Comparison of ENCODE assay signal across 21 cellular contexts in genomic region chr10:1403508-1404230, GRCh38.
DNase-seq lines count a peak whose midpoint lies in the region; ATAC-seq and TF ChIP-seq lines count a peak whose summit lies in the region.
"Had no signal": no experiment of that assay in that cellular context is flagged by ENCODE, and none has a peak within 500 bp of the region (broad histone marks: within the 10 kb centered on the region; RNA-seq: fewer than 3 reads in every experiment).

No MANE protein-coding gene starts in this region.

- no peaks in the 10 kb centered on the region for H3K36me3 Mint-ChIP-seq in activated CD8-positive, alpha-beta T cell treated with anti-CD3 and anti-CD28 coated beads for 36 hours (ENCODE audit: low read depth)
- H3K36me3 Mint-ChIP-seq: stimulated activated naive B cell treated with anti-CD40 and anti-IgM and Interleukin-4, amounts not matched to agents 10 μg/mL and 1 μg/mL and 100 μg/mL, for 72 hours had no signal

- no peaks in the 10 kb centered on the region for H3K4me1 Mint-ChIP-seq in activated CD8-positive, alpha-beta T cell treated with anti-CD3 and anti-CD28 coated beads for 36 hours (ENCODE audit: low read depth)
- H3K4me1 Mint-ChIP-seq: stimulated activated naive B cell treated with anti-CD40 and anti-IgM and Interleukin-4, amounts not matched to agents 10 μg/mL and 1 μg/mL and 100 μg/mL, for 72 hours had no signal

- no peak overlapping the region for H3K27ac Mint-ChIP-seq in activated CD8-positive, alpha-beta T cell treated with anti-CD3 and anti-CD28 coated beads for 36 hours
- H3K27ac Mint-ChIP-seq: activated T-cell treated with anti-CD3 and anti-CD28 coated beads, Interleukin-2, amount 50 U/mL, for 24 hours; CD4-positive, alpha-beta T cell; stimulated activated naive B cell treated with anti-CD40 and anti-IgM and Interleukin-4, amounts not matched to agents 10 μg/mL and 1 μg/mL and 100 μg/mL, for 72 hours had no signal

- H3K27me3 ChIP-seq in BE2C: no peaks in the 10 kb centered on the region
- H3K27me3 ChIP-seq: colonic mucosa had no signal

- intact Hi-C loops in activated CD8-positive, alpha-beta T cell treated with anti-CD3 and anti-CD28 coated beads for 36 hours (cut with micrococcal nuclease): no loop called here

- no peaks in the 10 kb centered on the region for H3K4me1 ChIP-seq in BE2C
- H3K4me1 ChIP-seq: colonic mucosa, tibial artery had no signal

- peaks cover 2% of the 10 kb centered on the region for H3K27me3 Mint-ChIP-seq in activated CD8-positive, alpha-beta T cell treated with anti-CD3 and anti-CD28 coated beads for 36 hours
- H3K27me3 Mint-ChIP-seq: activated T-cell treated with anti-CD3 and anti-CD28 coated beads, Interleukin-2, amount 50 U/mL, for 24 hours had no signal

- no peak overlapping the region for H3K4me3 Mint-ChIP-seq in activated CD8-positive, alpha-beta T cell treated with anti-CD3 and anti-CD28 coated beads for 36 hours
- H3K4me3 Mint-ChIP-seq: activated T-cell treated with anti-CD3 and anti-CD28 coated beads, Interleukin-2, amount 50 U/mL, for 24 hours; CD4-positive, alpha-beta T cell; stimulated activated naive B cell treated with anti-CD40 and anti-IgM and Interleukin-4, amounts not matched to agents 10 μg/mL and 1 μg/mL and 100 μg/mL, for 72 hours had no signal

- H3K9me3 ChIP-seq in BE2C: no peaks in the 10 kb centered on the region
- H3K9me3 ChIP-seq: colonic mucosa, tibial artery had no signal

- H3K9me3 Mint-ChIP-seq in activated CD8-positive, alpha-beta T cell treated with anti-CD3 and anti-CD28 coated beads for 36 hours: no peaks in the 10 kb centered on the region
- H3K9me3 Mint-ChIP-seq: activated T-cell treated with anti-CD3 and anti-CD28 coated beads, Interleukin-2, amount 50 U/mL, for 24 hours; CD4-positive, alpha-beta T cell; stimulated activated naive B cell treated with anti-CD40 and anti-IgM and Interleukin-4, amounts not matched to agents 10 μg/mL and 1 μg/mL and 100 μg/mL, for 72 hours had no signal

- CTCF ChIA-PET in activated CD8-positive, alpha-beta T cell treated with anti-CD3 and anti-CD28 coated beads for 36 hours (lab: Charles Lee): interaction anchor here (0.9 kb wide), 1 partner anchor 18 kb away, joined by 3 read pairs; no protein-coding TSS in a partner anchor

- ATAC-seq in activated CD8-positive, alpha-beta T cell treated with anti-CD3 and anti-CD28 coated beads for 36 hours: no peak
- ATAC-seq: left colon; stimulated activated naive B cell treated with anti-CD40 and anti-IgM and Interleukin-4, amounts not matched to agents 10 μg/mL and 1 μg/mL and 100 μg/mL, for 72 hours had no signal

- no peaks in the 10 kb centered on the region for H3K36me3 ChIP-seq in BE2C
- H3K36me3 ChIP-seq: colonic mucosa, tibial artery had no signal

- no peak overlapping the region for H3K4me3 ChIP-seq in BE2C (ENCODE audit: low read depth, low read length)
- H3K4me3 ChIP-seq: colonic mucosa, tibial artery had no signal

- DNase-seq in BE2C: peak; percentile 25
- peak; percentile 34 for DNase-seq in activated CD8-positive, alpha-beta memory T cell treated with anti-CD3 and anti-CD28 coated beads, Interleukin-2, amount 50 U/mL, for 48 hours
- peak; percentile 69 for DNase-seq in mesenteric fat pad (ENCODE audit: low spot score)
- no peak for DNase-seq in NCI-H2171 treated with DMSO at 0.1 percent for 48 hours (lab: John Stamatoyannopoulos, UW)
- DNase-seq in activated CD8-positive, alpha-beta T cell treated with anti-CD3 and anti-CD28 coated beads for 36 hours: no peak
- DNase-seq in activated CD4-positive, alpha-beta T cell treated with anti-CD3 and anti-CD28 coated beads for 4 hours: no peak
- no peak for DNase-seq in NCI-H146 treated with DMSO at 0.1 percent for 48 hours (lab: John Stamatoyannopoulos, UW; ENCODE audit: unreplicated experiment)
- DNase-seq: activated CD4-positive, alpha-beta T cell treated with anti-CD3 and anti-CD28 coated beads for 48 hours; activated naive CD4-positive, alpha-beta T cell treated with anti-CD3 and anti-CD28 coated beads, Interleukin-2, amount 50 U/mL, for 16 hours; activated T-cell treated with anti-CD3 and anti-CD28 coated beads, Interleukin-2, amount 50 U/mL, for 24 hours; CD4-positive, alpha-beta T cell; colonic mucosa; DMS53; hypothalamus; left colon; midbrain; NCI-H1436 treated with DMSO at 0.1 percent for 48 hours; NCI-H2227 treated with DMSO at 0.1 percent for 48 hours; stimulated activated naive B cell treated with anti-CD40 and anti-IgM and Interleukin-4, amounts not matched to agents 10 μg/mL and 1 μg/mL and 100 μg/mL, for 72 hours had no signal

- TF ChIP-seq CTCF in BE2C (IDR thresholded peaks at IDR 0.05; ENCODE audit: low read depth, low read length) (peak; percentile 34), GM12874 (IDR thresholded peaks at IDR 0.05; ENCODE audit: insufficient read depth, low read depth, low read length) (peak; percentile 12; the same call in 1 of the 2 replicates)
- no peak for TF ChIP-seq CTCF in activated CD8-positive, alpha-beta T cell treated with anti-CD3 and anti-CD28 coated beads for 36 hours (IDR thresholded peaks at IDR 0.05)

- POLR2A ChIA-PET in activated CD8-positive, alpha-beta T cell treated with anti-CD3 and anti-CD28 coated beads for 36 hours (lab: Charles Lee): no interaction called here

Comparison
In these comparisons a context has a peak if more than half of its experiments do, and no peak if none do; other contexts are left out.
1. DNase-seq: peak in BE2C (single experiment), activated CD8-positive, alpha-beta memory T cell treated with anti-CD3 and anti-CD28 coated beads, Interleukin-2, amount 50 U/mL, for 48 hours (single experiment) and mesenteric fat pad (single experiment); none in NCI-H2171 treated with DMSO at 0.1 percent for 48 hours (single experiment), activated CD8-positive, alpha-beta T cell treated with anti-CD3 and anti-CD28 coated beads for 36 hours (single experiment), activated CD4-positive, alpha-beta T cell treated with anti-CD3 and anti-CD28 coated beads for 4 hours (0 of 2) and NCI-H146 treated with DMSO at 0.1 percent for 48 hours (single experiment).